In the genomic region with DNA sequence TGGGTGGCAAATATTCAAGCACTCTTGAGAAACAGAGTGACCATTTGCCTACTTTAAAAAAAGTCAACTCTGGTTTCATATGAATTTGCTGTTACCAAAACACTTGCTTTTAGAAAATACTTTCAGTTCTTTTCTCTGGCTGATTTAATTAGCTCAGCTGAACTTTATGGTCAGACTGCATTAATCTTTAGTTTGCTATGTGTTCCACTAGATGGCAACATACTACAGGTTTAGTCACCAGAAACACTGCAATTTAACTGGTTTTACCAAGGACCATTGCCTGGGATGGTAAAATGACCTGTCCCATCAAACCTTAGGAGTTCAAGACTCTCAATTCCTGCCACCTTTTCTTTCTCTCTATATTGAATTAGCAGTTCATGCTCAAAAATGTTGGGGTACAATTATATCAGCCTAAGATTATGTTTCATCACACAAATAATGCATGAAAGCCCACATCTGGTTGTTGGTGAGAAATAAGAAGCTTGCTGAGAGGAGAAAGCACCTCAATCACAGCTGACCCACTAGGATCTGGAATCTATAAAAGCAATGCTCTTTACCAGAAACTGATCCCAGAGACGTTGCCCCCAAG, we compare ENCODE assay signal across 8 cellular contexts. TPM values are rescaled to one million over a fixed set of nuclear protein-coding genes. Genes with fewer than 3 reads are reported as not detected.
A peak's percentile ranks its signal among the peaks of the same experiment; 100 is the strongest.
DNase-seq lines count a peak whose midpoint lies in the region; ATAC-seq and TF ChIP-seq lines count a peak whose summit lies in the region.

No MANE protein-coding gene starts in this region.

- no peaks in the 10 kb centered on the region for H3F3A ChIP-seq in SU-DHL-6 (ENCODE audit: insufficient read depth)

- no peak overlapping the region for H2AFZ ChIP-seq in SU-DHL-6 (ENCODE audit: low read depth, low read length, severe bottlenecking)

- peak; percentile 40 for TF ChIP-seq CTCF in SU-DHL-6 (IDR thresholded peaks at IDR 0.05; ENCODE audit: insufficient read depth, low read length, poor library complexity, severe bottlenecking)
- TF ChIP-seq CTCF in fibroblast of pulmonary artery (IDR thresholded peaks at IDR 0.05; ENCODE audit: low read length, missing control alignments): peak; percentile 68
- no peak for TF ChIP-seq CTCF in omental fat pad (IDR thresholded peaks at IDR 0.05)

- H3K4me2 ChIP-seq in SU-DHL-6 (ENCODE audit: low read depth, low read length, poor library complexity, severe bottlenecking): no peak overlapping the region

- no peak overlapping the region for H3K9ac ChIP-seq in SU-DHL-6 (ENCODE audit: low read length)

- no peak overlapping the region for H3K4me3 ChIP-seq in SU-DHL-6 (ENCODE audit: insufficient read depth, low read length, poor library complexity, severe bottlenecking)
- no peak overlapping the region for H3K4me3 ChIP-seq in fibroblast of pulmonary artery (replicated peaks; ENCODE audit: low read depth, low read length)

- H3K9me3 ChIP-seq in SU-DHL-6 (ENCODE audit: insufficient read depth, low read length): no peaks in the 10 kb centered on the region

- no peak overlapping the region for H3K27ac ChIP-seq in SU-DHL-6 (ENCODE audit: low read depth, low read length)

- no peaks in the 10 kb centered on the region for H3K27me3 ChIP-seq in SU-DHL-6 (ENCODE audit: low read length)

- no peaks in the 10 kb centered on the region for H3K79me2 ChIP-seq in SU-DHL-6 (ENCODE audit: insufficient read depth, low read length)

- DNase-seq in NCI-H2171 treated with DMSO at 0.1 percent for 48 hours (lab: John Stamatoyannopoulos, UW) (peak; percentile 11), NCI-H2171 (lab: John Stamatoyannopoulos, UW) (no peak), KBM-7 (peak; percentile 46), fibroblast of pulmonary artery (ENCODE audit: low read depth) (peak; percentile 69), omental fat pad (ENCODE audit: low spot score) (no peak), NCI-H187 (lab: John Stamatoyannopoulos, UW) (no peak)

- H3K36me3 ChIP-seq in SU-DHL-6 (ENCODE audit: low read length): no peaks in the 10 kb centered on the region

- no peaks in the 10 kb centered on the region for H4K20me1 ChIP-seq in SU-DHL-6 (ENCODE audit: low read depth, low read length)

- in situ Hi-C loops in KBM-7 (cut with MboI; ENCODE audit: low pct_unique_long_range_greater_than_20kb, low sequenced_read_pairs): loop anchor here (25.0 kb wide), 2 partner anchors 1101 to 1376 kb away; no protein-coding TSS in a partner anchor

- ATAC-seq in GM21423 (IDR thresholded peaks at IDR 0.05; ENCODE audit: unreplicated experiment) (peak; percentile 58), omental fat pad (ENCODE audit: low FRiP score) (peak; percentile 66)

- H3K9me2 ChIP-seq in SU-DHL-6 (replicated peaks; ENCODE audit: insufficient read depth, low read length): no peaks in the 10 kb centered on the region

RNA-seq across cellular contexts. Expression of a gene that starts 14.2 kb away (rescaled TPM):
- 10 to 100 TPM; 20.3 to 31.7 (median 26.3) TPM for total RNA-seq in omental fat pad

RNA-seq across cellular contexts. Expression of a gene that starts 42.7 kb away (rescaled TPM):
- 1 to 10 TPM in 1 of 4 donors, under 1 TPM in 2, not detected in 1; 0.19 to 4.1 (median 0.84) TPM for total RNA-seq in omental fat pad

Comparison
In these comparisons a context has a peak if more than half of its experiments do, and no peak if none do; other contexts are left out.
1. DNase-seq: peak in NCI-H2171 treated with DMSO at 0.1 percent for 48 hours (single experiment), KBM-7 (single experiment) and fibroblast of pulmonary artery (single experiment); none in NCI-H2171 (single experiment), omental fat pad (single experiment) and NCI-H187 (0 of 2).
2. CTCF ChIP-seq: peak in SU-DHL-6 (single experiment) and fibroblast of pulmonary artery (single experiment); none in omental fat pad (0 of 3).